Comparison of ENCODE assay signal across 26 cellular contexts in the genomic region with DNA sequence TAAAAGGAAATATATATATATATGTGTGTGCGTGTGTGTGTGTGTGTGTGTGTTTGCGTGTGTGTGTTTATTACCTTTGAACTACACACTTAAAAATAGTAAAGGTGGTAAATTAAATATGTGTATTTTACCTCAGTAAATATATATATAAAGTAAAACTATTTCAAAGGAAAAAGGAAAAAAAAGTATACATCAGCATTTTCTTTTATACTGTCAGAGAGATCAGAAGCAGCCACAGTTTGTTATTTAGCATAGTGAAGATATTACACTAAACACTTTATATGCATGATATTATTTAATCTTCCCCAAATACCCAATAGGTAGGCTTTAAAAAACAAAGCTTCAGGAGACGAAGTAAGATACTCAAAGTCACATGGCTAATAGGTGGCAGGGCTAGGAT.
A peak's percentile ranks its signal among the peaks of the same experiment; 100 is the strongest.
DNase-seq lines count a peak whose midpoint lies in the region; ATAC-seq, FAIRE-seq and TF ChIP-seq lines count a peak whose summit lies in the region.
"Had no signal": no experiment of that assay in that cellular context is flagged by ENCODE, and none has a peak within 500 bp of the region (broad histone marks: within the 10 kb centered on the region; RNA-seq: fewer than 3 reads in every experiment).

No MANE protein-coding gene starts in this region.

- in situ Hi-C loops in HepG2 (cut with HindIII; ENCODE audit: extremely low pct_ligation_motif_present, low pct_unique_long_range_greater_than_20kb): no loop called here

- WGBS in HepG2 (ENCODE audit: low lambda C conversion rate): 0% methylated on average over 3 of the region's 3 CpGs
- 43% methylated on average over 3 of the region's 3 CpGs for WGBS in right lobe of liver (ENCODE audit: insufficient coverage, low coverage, low lambda C conversion rate, missing lambda C conversion rate)
- WGBS in smooth muscle cell (ENCODE audit: low lambda C conversion rate): 78% methylated on average over 3 of the region's 3 CpGs

- no peaks in the 10 kb centered on the region for H3F3A ChIP-seq in smooth muscle cell (ENCODE audit: low read depth)

- DNase-seq in HepG2 (ENCODE audit: low spot score): no peak
- DNase-seq in right lobe of liver: no peak
- DNase-seq in SK-N-MC (ENCODE audit: low read depth, low spot score): no peak
- DNase-seq in smooth muscle cell (lab: John Stamatoyannopoulos, UW; ENCODE audit: unreplicated experiment): no peak
- no peak for DNase-seq in RPMI8226
- DNase-seq: ACHN; BE2C; C1 segment of cervical spinal cord; CD4-positive, alpha-beta memory T cell; CD4-positive, CD25-positive, alpha-beta regulatory T cell; CD8-positive, alpha-beta memory T cell; COR-L47; DMS 273 treated with DMSO at 0.1 percent for 48 hours; DMS153; DMS53; DMS79; DND-41; EL; GDM1 had no signal

- POLR2A ChIA-PET in HepG2 (lab: Yijun Ruan, JAX): no interaction called here

- no peak for TF ChIP-seq RAD21 in HepG2 (CRISPR knock-in tag; IDR thresholded peaks at IDR 0.05)

- intact Hi-C loops in HepG2 (cut with micrococcal nuclease; ENCODE audit: unreplicated experiment): no loop called here
- intact Hi-C loops in right lobe of liver (cut with DNase I): no loop called here

- H4K20me1 ChIP-seq in HepG2 (ENCODE audit: insufficient read depth, low read length): no peaks in the 10 kb centered on the region
- H4K20me1 ChIP-seq in smooth muscle cell (ENCODE audit: low read depth): no peaks in the 10 kb centered on the region
- H4K20me1 ChIP-seq: BLaER1 had no signal

- H3K9me3 ChIP-seq in HepG2 (ENCODE audit: low read length): no peaks in the 10 kb centered on the region
- no peaks in the 10 kb centered on the region for H3K9me3 ChIP-seq in right lobe of liver
- H3K9me3 ChIP-seq in SK-N-MC (ENCODE audit: low read depth, low read length): no peaks in the 10 kb centered on the region; the same call in 1 of the 2 replicates
- H3K9me3 ChIP-seq in smooth muscle cell (replicated peaks; ENCODE audit: low read depth): no peaks in the 10 kb centered on the region
- H3K9me3 ChIP-seq: BE2C, BLaER1 had no signal

- no peak overlapping the region for H3K4me2 ChIP-seq in HepG2 (ENCODE audit: low read depth, low read length)
- no peak overlapping the region for H3K4me2 ChIP-seq in smooth muscle cell
- H3K4me2 ChIP-seq: BLaER1 had no signal

- H3K27me3 ChIP-seq in HepG2 (ENCODE audit: control insufficient read depth in 1 of 2, insufficient read depth in 2 of 2, low read length in 2 of 2): no peaks in the 10 kb centered on the region
- H3K27me3 ChIP-seq in right lobe of liver: no peaks in the 10 kb centered on the region
- H3K27me3 ChIP-seq in smooth muscle cell (ENCODE audit: low read depth): peaks cover under 1% of the 10 kb centered on the region
- H3K27me3 ChIP-seq: BLaER1 had no signal

- BruUV-seq in HepG2 (replicated peaks; lab: Mats Ljungman, UMichigan): no TSS peak

- H3K4me3 ChIP-seq in HepG2 (replicated peaks in 1 of 3; ENCODE audit: insufficient read depth in 1 of 3, low read depth in 2 of 3, low read length in 3 of 3) (no peak overlapping the region), right lobe of liver (no peak overlapping the region), SK-N-MC (no peak overlapping the region), smooth muscle cell (no peak overlapping the region)
- H3K4me3 ChIP-seq: BLaER1, GM12878 had no signal

- H3K36me3 ChIP-seq in HepG2 (replicated peaks in 1 of 2; ENCODE audit: control insufficient read depth in 1 of 2, insufficient read depth in 2 of 2, low read length in 2 of 2) (no peaks in the 10 kb centered on the region), right lobe of liver (no peaks in the 10 kb centered on the region), SK-N-MC (ENCODE audit: insufficient read depth, low read length) (no peaks in the 10 kb centered on the region), smooth muscle cell (ENCODE audit: low read depth) (no peaks in the 10 kb centered on the region)
- H3K36me3 ChIP-seq: BE2C, BLaER1 had no signal

- CTCF ChIA-PET in HepG2 (lab: Yijun Ruan, JAX; ENCODE audit: low intra/inter-chr PET ratio, low total read pairs): no interaction called here

- H3K27ac ChIP-seq in HepG2 (ENCODE audit: extremely low read length, insufficient read depth, low read length) (no peak overlapping the region), right lobe of liver (no peak overlapping the region), SK-N-MC (peak overlapping the region; percentile 60; the same call in 1 of the 2 replicates), smooth muscle cell (ENCODE audit: low read depth) (peak overlapping the region; percentile 8)
- H3K27ac ChIP-seq: 22Rv1, BLaER1 had no signal

- no peaks in the 10 kb centered on the region for H3K79me2 ChIP-seq in HepG2 (ENCODE audit: insufficient read depth, low read length)
- no peaks in the 10 kb centered on the region for H3K79me2 ChIP-seq in smooth muscle cell (ENCODE audit: low read depth)

- no peak for FAIRE-seq in HepG2 (lab: Jason Lieb, UNC)
- FAIRE-seq: GM12878, GM12892, GM18507, GM19239 had no signal

- H3K4me1 ChIP-seq in HepG2 (ENCODE audit: insufficient read depth, low read length) (no peaks in the 10 kb centered on the region), right lobe of liver (no peaks in the 10 kb centered on the region), smooth muscle cell (ENCODE audit: low read depth) (no peaks in the 10 kb centered on the region)
- H3K4me1 ChIP-seq: BE2C had no signal

- TF ChIP-seq POLR2A in HepG2 (IDR thresholded peaks at IDR 0.05; ENCODE audit: insufficient read depth in 1 of 2, low read depth in 2 of 2, low read length in 2 of 2) (no peak), right lobe of liver (IDR thresholded peaks at IDR 0.05) (no peak)

- H3K9ac ChIP-seq in HepG2 (ENCODE audit: insufficient read depth, low read depth, low read length): no peak overlapping the region
- H3K9ac ChIP-seq in SK-N-MC (ENCODE audit: insufficient read length): no peak overlapping the region
- no peak overlapping the region for H3K9ac ChIP-seq in smooth muscle cell (ENCODE audit: low read depth)
- H3K9ac ChIP-seq: BLaER1 had no signal

- TF ChIP-seq CTCF in HepG2 (CRISPR knock-in tag; IDR thresholded peaks at IDR 0.05) (no peak), right lobe of liver (IDR thresholded peaks at IDR 0.05) (no peak), smooth muscle cell (IDR thresholded peaks at IDR 0.05; ENCODE audit: borderline replicate concordance, insufficient read depth, poor library complexity, severe bottlenecking) (no peak)

- no peak for TF ChIP-seq EP300 in HepG2 (IDR thresholded peaks at IDR 0.05; ENCODE audit: low read depth in 2 of 2, low read length in 2 of 2)
- TF ChIP-seq EP300 in HepG2 (CRISPR knock-in tag; IDR thresholded peaks at IDR 0.05; ENCODE audit: borderline replicate concordance): no peak

- no peak overlapping the region for H2AFZ ChIP-seq in HepG2 (ENCODE audit: low read length)
- H2AFZ ChIP-seq in smooth muscle cell (ENCODE audit: low read depth): no peak overlapping the region

- ATAC-seq in HepG2 (no peak), right lobe of liver (no peak), GM18907 (IDR thresholded peaks at IDR 0.05; ENCODE audit: unreplicated experiment) (no peak)
- ATAC-seq: GM12878 had no signal

TF ChIP-seq in HepG2, 621 proteins besides CTCF, POLR2A, EP300 and RAD21:
- peak; percentile 65 for TF ChIP-seq MAFF (IDR thresholded peaks at IDR 0.05; ENCODE audit: low read depth, low read length)
- TF ChIP-seq RBFOX2 (IDR thresholded peaks at IDR 0.05; ENCODE audit: low read depth, low read length): no peak
- no peak for TF ChIP-seq ZNF263 (CRISPR knock-in tag; IDR thresholded peaks at IDR 0.05)
- no peak for TF ChIP-seq NPAS2 (CRISPR knock-in tag; IDR thresholded peaks at IDR 0.05; ENCODE audit: borderline replicate concordance)
- TF ChIP-seq MAFK (conservative IDR thresholded peaks at IDR 0.05 in 1 of 2, IDR thresholded peaks at IDR 0.05 in 1 of 2; ENCODE audit: low read length in 2 of 2): peak; percentile 31 to 79; a peak in 2 of 4 replicates

Comparison
In these comparisons a context has a peak if more than half of its experiments do, and no peak if none do; other contexts are left out.
1. H3K27ac ChIP-seq: peak in SK-N-MC (single experiment) and smooth muscle cell (single experiment); none in HepG2 (single experiment) and right lobe of liver (0 of 3).